12 cellular contexts compared by ENCODE assay signal in genomic region chr7:50264908-50265307, GRCh38. TPM values are rescaled to one million over a fixed set of nuclear protein-coding genes. Genes with fewer than 3 reads are reported as not detected.
DNase-seq lines count a peak whose midpoint lies in the region; ATAC-seq, FAIRE-seq and TF ChIP-seq lines count a peak whose summit lies in the region.
"Had no signal": no experiment of that assay in that cellular context is flagged by ENCODE, and none has a peak within 500 bp of the region (broad histone marks: within the 10 kb centered on the region; RNA-seq: fewer than 3 reads in every experiment).

No MANE protein-coding gene starts in this region.

- peaks cover 100% of the 10 kb centered on the region for H3K4me1 ChIP-seq in CD4-positive, CD25-positive, alpha-beta regulatory T cell (ENCODE audit: control insufficient read depth, insufficient read depth, low read length, poor library complexity, severe bottlenecking)
- H3K4me1 ChIP-seq: Caco-2, prostate gland had no signal

- DNase-seq in CD4-positive, CD25-positive, alpha-beta regulatory T cell = peak in 2 of 3 donors; percentile 20 to 65
- no peak for DNase-seq in T-helper 17 cell
- DNase-seq in bronchial epithelial cell (ENCODE audit: low read depth) = peak; percentile 3
- no peak for DNase-seq in Kasumi-1 (lab: John Stamatoyannopoulos, UW)
- DNase-seq in hepatic stellate cell (ENCODE audit: low spot score) = no peak
- DNase-seq: Caco-2, HCEC 1CT, NCI-H345 had no signal

- peak overlapping the region; percentile 83 to 99 (median 97) for H3K27ac Mint-ChIP-seq in CD4-positive, CD25-positive, alpha-beta regulatory T cell
- H3K27ac Mint-ChIP-seq in T-helper 17 cell = peak overlapping the region; percentile 99

- H3K36me3 Mint-ChIP-seq in CD4-positive, CD25-positive, alpha-beta regulatory T cell = no peaks in the 10 kb centered on the region
- H3K36me3 Mint-ChIP-seq in T-helper 17 cell (ENCODE audit: low read depth) = no peaks in the 10 kb centered on the region

- no peaks in the 10 kb centered on the region for H3K27me3 Mint-ChIP-seq in CD4-positive, CD25-positive, alpha-beta regulatory T cell
- no peaks in the 10 kb centered on the region for H3K27me3 Mint-ChIP-seq in T-helper 17 cell

- peak overlapping the region; percentile 83 for H3K27ac ChIP-seq in CD4-positive, CD25-positive, alpha-beta regulatory T cell (ENCODE audit: insufficient read depth, low read length, poor library complexity, severe bottlenecking)
- H3K27ac ChIP-seq: prostate gland had no signal

- H3K4me1 Mint-ChIP-seq in CD4-positive, CD25-positive, alpha-beta regulatory T cell = peaks cover 60 to 99% (median 93%) of the 10 kb centered on the region in 4 donors
- peaks cover 92% of the 10 kb centered on the region for H3K4me1 Mint-ChIP-seq in T-helper 17 cell

- FAIRE-seq in bronchial epithelial cell (lab: Jason Lieb, UNC) = no peak

- H3K9me3 Mint-ChIP-seq in CD4-positive, CD25-positive, alpha-beta regulatory T cell = peaks cover 0 to 4% (median 0%) of the 10 kb centered on the region in 7 donors

- ATAC-seq in CD4-positive, CD25-positive, alpha-beta regulatory T cell (ENCODE audit: low read depth in 2 of 2) = peak in 1 of 2 donors; percentile 18
- peak; percentile 26 for ATAC-seq in GM19395 (IDR thresholded peaks at IDR 0.05; ENCODE audit: unreplicated experiment)
- peak; percentile 20 for ATAC-seq in T-helper 17 cell
- ATAC-seq in HG02981 (IDR thresholded peaks at IDR 0.05; ENCODE audit: unreplicated experiment) = no peak
- no peak for ATAC-seq in HG02973 (IDR thresholded peaks at IDR 0.05; ENCODE audit: unreplicated experiment)

- no peaks in the 10 kb centered on the region for H3K27me3 ChIP-seq in CD4-positive, CD25-positive, alpha-beta regulatory T cell (ENCODE audit: control insufficient read depth, insufficient read depth, low read length)
- no peaks in the 10 kb centered on the region for H3K27me3 ChIP-seq in bronchial epithelial cell (ENCODE audit: control insufficient read depth, insufficient read depth, low read length)

- no peaks in the 10 kb centered on the region for H3K9me3 ChIP-seq in CD4-positive, CD25-positive, alpha-beta regulatory T cell (ENCODE audit: control insufficient read depth in 2 of 2, low read length in 2 of 2)
- no peaks in the 10 kb centered on the region for H3K9me3 ChIP-seq in T-helper 17 cell (ENCODE audit: control insufficient read depth, low read length, poor library complexity, severe bottlenecking)
- H3K9me3 ChIP-seq: Caco-2, prostate gland had no signal

- no peaks in the 10 kb centered on the region for H3K36me3 ChIP-seq in CD4-positive, CD25-positive, alpha-beta regulatory T cell (ENCODE audit: control insufficient read depth, insufficient read depth, low read length)
- H3K36me3 ChIP-seq in bronchial epithelial cell (ENCODE audit: control insufficient read depth, insufficient read depth, low read length) = no peaks in the 10 kb centered on the region
- H3K36me3 ChIP-seq: prostate gland had no signal

- H3K4me3 ChIP-seq in CD4-positive, CD25-positive, alpha-beta regulatory T cell (ENCODE audit: low read depth, low read length) = peak overlapping the region; percentile 72
- H3K4me3 ChIP-seq in bronchial epithelial cell (ENCODE audit: low read depth, low read length) = no peak overlapping the region
- H3K4me3 ChIP-seq: prostate gland had no signal

- no peak for TF ChIP-seq CTCF in bronchial epithelial cell (IDR thresholded peaks at IDR 0.05; ENCODE audit: insufficient read depth, low read length, severe bottlenecking)

- H3K4me3 Mint-ChIP-seq in CD4-positive, CD25-positive, alpha-beta regulatory T cell = peak overlapping the region in 3 of 4 donors; percentile 59 to 86 (median 83)
- H3K4me3 Mint-ChIP-seq in T-helper 17 cell = peak overlapping the region; percentile 74

RNA-seq across cellular contexts. Expression of gene IKZF1, which starts 39.6 kb away (rescaled TPM):
- total RNA-seq in CD4-positive, CD25-positive, alpha-beta regulatory T cell = 376 TPM
- polyA plus RNA-seq in CD4-positive, CD25-positive, alpha-beta regulatory T cell = 100 to 1,000 TPM; 153 to 176 (median 164) TPM
- total RNA-seq in T-helper 17 cell (100 to 1,000 TPM; 301 to 323 TPM), bronchial epithelial cell (under 0.01 TPM in 1 of 2 replicates, not detected in the other)
- total RNA-seq: Caco-2 had no signal

Comparison
In these comparisons a context has a peak if more than half of its experiments do, and no peak if none do; other contexts are left out.
1. ATAC-seq: peak in GM19395 (single experiment) and T-helper 17 cell (single experiment); none in HG02981 (single experiment) and HG02973 (single experiment).
2. DNase-seq: peak in CD4-positive, CD25-positive, alpha-beta regulatory T cell (2 of 3) and bronchial epithelial cell (single experiment); none in T-helper 17 cell (0 of 3), Kasumi-1 (0 of 2) and hepatic stellate cell (single experiment).
3. RNA of gene IKZF1, which starts 39.6 kb away (total RNA-seq): 376 TPM in CD4-positive, CD25-positive, alpha-beta regulatory T cell (single experiment) and 301 to 323 TPM in T-helper 17 cell; under 0.01 TPM in bronchial epithelial cell; every median in the first group is over 100 times any median in the second.